In genomic region chr1:228542376-228542775, GRCh38 we compare ENCODE assay signal across 24 cellular contexts.
"Had no signal": no experiment of that assay in that cellular context is flagged by ENCODE, and none has a peak within 500 bp of the region (broad histone marks: within the 10 kb centered on the region; RNA-seq: fewer than 3 reads in every experiment).

No MANE protein-coding gene starts in this region.

- DNase-seq: activated CD4-positive, alpha-beta memory T cell treated with anti-CD3 and anti-CD28 coated beads for 36 hours; activated CD4-positive, alpha-beta T cell treated with anti-CD3 and anti-CD28 coated beads for 36 hours; activated CD4-positive, alpha-beta T cell treated with anti-CD3 and anti-CD28 coated beads, Interleukin-2, amount 10 ng/mL, durations not matched to agents 24 days and 14 days; activated CD4-positive, CD25-positive, alpha-beta regulatory T cell; activated CD4-positive, CD25-positive, alpha-beta regulatory T cell treated with anti-CD3 and anti-CD28 coated beads, Interleukin-2, amount 50 U/mL, for 72 hours; activated CD8-positive, alpha-beta memory T cell treated with anti-CD3 and anti-CD28 coated beads, Interleukin-2, amount 10 ng/mL, durations not matched to agents 7 days and 5 days; activated CD8-positive, alpha-beta memory T cell treated with anti-CD3 and anti-CD28 coated beads, Interleukin-2, amount 50 U/mL, for 4 hours; activated CD8-positive, alpha-beta T cell treated with anti-CD3 and anti-CD28 coated beads, Interleukin-2, amount 10 ng/mL, durations not matched to agents 7 days and 5 days; activated gamma-delta T cell; activated naive CD4-positive, alpha-beta T cell; activated naive CD4-positive, alpha-beta T cell treated with anti-CD3 and anti-CD28 coated beads, Interleukin-2, amount 10 ng/mL, durations not matched to agents 7 days and 5 days; activated naive CD8-positive, alpha-beta T cell treated with anti-CD3 and anti-CD28 coated beads, Interleukin-2, amount 10 ng/mL, durations not matched to agents 7 days and 5 days; activated T-cell treated with anti-CD3 and anti-CD28 coated beads, Interleukin-2, amount 50 U/mL, for 1 hour; activated T-cell treated with anti-CD3 and anti-CD28 coated beads, Interleukin-2, amount 50 U/mL, for 72 hours; brain microvascular endothelial cell; cortex of kidney; dermis blood vessel endothelial cell; effector CD8-positive, alpha-beta T cell; foreskin fibroblast; head of caudate nucleus; T-helper 2 cell had no signal

- H3K36me3 Mint-ChIP-seq: activated CD4-positive, alpha-beta memory T cell treated with anti-CD3 and anti-CD28 coated beads for 36 hours; activated CD8-positive, alpha-beta memory T cell treated with anti-CD3 and anti-CD28 coated beads, Interleukin-2, amount 10 ng/mL, durations not matched to agents 7 days and 5 days; activated naive CD4-positive, alpha-beta T cell treated with anti-CD3 and anti-CD28 coated beads, Interleukin-2, amount 10 ng/mL, durations not matched to agents 7 days and 5 days; activated naive CD4-positive, alpha-beta T cell treated with anti-CD3 and anti-CD28 coated beads, Interleukin-2, amount 50 U/mL, for 72 hours; activated naive CD8-positive, alpha-beta T cell treated with anti-CD3 and anti-CD28 coated beads, Interleukin-2, amount 10 ng/mL, durations not matched to agents 7 days and 5 days had no signal

- H3K4me3 Mint-ChIP-seq: activated CD4-positive, alpha-beta memory T cell treated with anti-CD3 and anti-CD28 coated beads for 36 hours; activated CD4-positive, alpha-beta T cell treated with anti-CD3 and anti-CD28 coated beads for 36 hours; activated CD4-positive, alpha-beta T cell treated with anti-CD3 and anti-CD28 coated beads, Interleukin-2, amount 10 ng/mL, durations not matched to agents 24 days and 14 days; activated CD8-positive, alpha-beta memory T cell treated with anti-CD3 and anti-CD28 coated beads, Interleukin-2, amount 10 ng/mL, durations not matched to agents 7 days and 5 days; activated CD8-positive, alpha-beta T cell treated with anti-CD3 and anti-CD28 coated beads, Interleukin-2, amount 10 ng/mL, durations not matched to agents 7 days and 5 days; activated naive CD4-positive, alpha-beta T cell treated with anti-CD3 and anti-CD28 coated beads, Interleukin-2, amount 10 ng/mL, durations not matched to agents 7 days and 5 days; activated naive CD8-positive, alpha-beta T cell treated with anti-CD3 and anti-CD28 coated beads, Interleukin-2, amount 10 ng/mL, durations not matched to agents 7 days and 5 days; activated T-cell treated with anti-CD3 and anti-CD28 coated beads, Interleukin-2, amount 50 U/mL, for 72 hours; central memory CD8-positive, alpha-beta T cell had no signal

- ATAC-seq: activated CD4-positive, alpha-beta T cell treated with anti-CD3 and anti-CD28 coated beads for 36 hours; activated CD8-positive, alpha-beta memory T cell treated with anti-CD3 and anti-CD28 coated beads, Interleukin-2, amount 10 ng/mL, durations not matched to agents 7 days and 5 days; activated CD8-positive, alpha-beta T cell treated with anti-CD3 and anti-CD28 coated beads, Interleukin-2, amount 10 ng/mL, durations not matched to agents 7 days and 5 days; activated naive CD4-positive, alpha-beta T cell treated with anti-CD3 and anti-CD28 coated beads, Interleukin-2, amount 50 U/mL, for 72 hours; activated T-cell treated with anti-CD3 and anti-CD28 coated beads, Interleukin-2, amount 50 U/mL, for 72 hours; esophagus mucosa had no signal

- H3K27me3 ChIP-seq: brain microvascular endothelial cell had no signal

- H3K36me3 ChIP-seq: brain microvascular endothelial cell had no signal

- H3K27ac ChIP-seq: brain microvascular endothelial cell had no signal

- H3K4me1 Mint-ChIP-seq: activated CD4-positive, alpha-beta T cell treated with anti-CD3 and anti-CD28 coated beads for 36 hours; activated CD4-positive, alpha-beta T cell treated with anti-CD3 and anti-CD28 coated beads, Interleukin-2, amount 10 ng/mL, durations not matched to agents 24 days and 14 days; activated CD8-positive, alpha-beta memory T cell treated with anti-CD3 and anti-CD28 coated beads, Interleukin-2, amount 10 ng/mL, durations not matched to agents 7 days and 5 days; activated naive CD4-positive, alpha-beta T cell treated with anti-CD3 and anti-CD28 coated beads, Interleukin-2, amount 10 ng/mL, durations not matched to agents 7 days and 5 days; activated naive CD8-positive, alpha-beta T cell treated with anti-CD3 and anti-CD28 coated beads, Interleukin-2, amount 10 ng/mL, durations not matched to agents 7 days and 5 days; central memory CD8-positive, alpha-beta T cell had no signal

- H3K9me3 Mint-ChIP-seq: activated CD4-positive, alpha-beta memory T cell treated with anti-CD3 and anti-CD28 coated beads for 36 hours; activated naive CD4-positive, alpha-beta T cell treated with anti-CD3 and anti-CD28 coated beads, Interleukin-2, amount 10 ng/mL, durations not matched to agents 7 days and 5 days; central memory CD8-positive, alpha-beta T cell had no signal

- H3K27me3 Mint-ChIP-seq: activated CD4-positive, alpha-beta T cell treated with anti-CD3 and anti-CD28 coated beads, Interleukin-2, amount 10 ng/mL, durations not matched to agents 24 days and 14 days; activated CD8-positive, alpha-beta memory T cell treated with anti-CD3 and anti-CD28 coated beads, Interleukin-2, amount 10 ng/mL, durations not matched to agents 7 days and 5 days; activated naive CD4-positive, alpha-beta T cell treated with anti-CD3 and anti-CD28 coated beads, Interleukin-2, amount 10 ng/mL, durations not matched to agents 7 days and 5 days; activated naive CD8-positive, alpha-beta T cell treated with anti-CD3 and anti-CD28 coated beads, Interleukin-2, amount 10 ng/mL, durations not matched to agents 7 days and 5 days had no signal

- H3K27ac Mint-ChIP-seq: activated CD4-positive, alpha-beta memory T cell treated with anti-CD3 and anti-CD28 coated beads for 36 hours; activated CD4-positive, alpha-beta T cell treated with anti-CD3 and anti-CD28 coated beads for 36 hours; activated CD4-positive, alpha-beta T cell treated with anti-CD3 and anti-CD28 coated beads, Interleukin-2, amount 10 ng/mL, durations not matched to agents 24 days and 14 days; activated CD8-positive, alpha-beta memory T cell treated with anti-CD3 and anti-CD28 coated beads, Interleukin-2, amount 10 ng/mL, durations not matched to agents 7 days and 5 days; activated CD8-positive, alpha-beta T cell treated with anti-CD3 and anti-CD28 coated beads, Interleukin-2, amount 10 ng/mL, durations not matched to agents 7 days and 5 days; activated naive CD4-positive, alpha-beta T cell treated with anti-CD3 and anti-CD28 coated beads, Interleukin-2, amount 10 ng/mL, durations not matched to agents 7 days and 5 days; activated naive CD4-positive, alpha-beta T cell treated with anti-CD3 and anti-CD28 coated beads, Interleukin-2, amount 50 U/mL, for 72 hours; activated naive CD8-positive, alpha-beta T cell treated with anti-CD3 and anti-CD28 coated beads, Interleukin-2, amount 10 ng/mL, durations not matched to agents 7 days and 5 days; activated T-cell treated with anti-CD3 and anti-CD28 coated beads, Interleukin-2, amount 50 U/mL, for 72 hours had no signal
